In genomic region chr1:112634367-112634766, GRCh38 we compare ENCODE assay signal across 1 cellular context.
TF ChIP-seq lines count a peak whose summit lies in the region.

No MANE protein-coding gene starts in this region.

TF ChIP-seq in GM12878, 131 proteins besides CTCF, POLR2A, EP300 and RAD21:
- no peak for TF ChIP-seq ZBTB40 (IDR thresholded peaks at IDR 0.05; ENCODE audit: borderline replicate concordance)
- no peak for TF ChIP-seq RCOR1 (conservative IDR thresholded peaks at IDR 0.05; ENCODE audit: low read depth, low read length)
- no peak for TF ChIP-seq CBFB (IDR thresholded peaks at IDR 0.05; ENCODE audit: low read depth)
- no peak for TF ChIP-seq NKRF (conservative IDR thresholded peaks at IDR 0.05)
- no peak for TF ChIP-seq USF2 (IDR thresholded peaks at IDR 0.05; ENCODE audit: borderline replicate concordance, low read depth, low read length)
- TF ChIP-seq CHD1 (IDR thresholded peaks at IDR 0.05; ENCODE audit: low read depth, low read length) = no peak
- TF ChIP-seq POU2F2 (IDR thresholded peaks at IDR 0.05; ENCODE audit: borderline replicate concordance, low read depth, low read length) = no peak
- TF ChIP-seq ATF2 (IDR thresholded peaks at IDR 0.05; ENCODE audit: low read length) = no peak
- no peak for TF ChIP-seq RB1 (IDR thresholded peaks at IDR 0.05; ENCODE audit: borderline replicate concordance)
- no peak for TF ChIP-seq TBL1XR1 (IDR thresholded peaks at IDR 0.05; ENCODE audit: low read depth, low read length)
